Comparison of ENCODE assay signal across 19 cellular contexts in the genomic region with DNA sequence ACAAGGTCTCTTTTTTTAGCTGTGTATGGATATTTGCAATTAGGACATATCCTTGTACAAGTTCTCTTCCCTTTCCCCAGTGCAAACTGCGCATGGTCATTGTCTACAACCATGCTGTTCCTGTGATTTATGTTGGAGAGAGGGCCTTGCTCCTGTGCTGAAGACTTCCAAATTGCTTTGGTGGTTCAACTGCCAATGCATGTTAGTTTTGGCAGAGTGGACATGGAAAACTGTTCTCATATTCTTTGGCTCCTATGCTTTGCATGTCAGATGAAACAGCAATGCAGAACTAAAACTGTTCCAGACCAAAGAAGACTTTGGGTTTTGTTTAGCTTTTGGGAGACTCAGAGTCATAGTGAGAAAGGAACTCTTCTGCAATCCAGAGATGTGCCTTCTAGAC.
"Had no signal": no experiment of that assay in that cellular context is flagged by ENCODE, and none has a peak within 500 bp of the region (broad histone marks: within the 10 kb centered on the region; RNA-seq: fewer than 3 reads in every experiment).

No MANE protein-coding gene starts in this region.

- H3K9me3 ChIP-seq: left ventricle myocardium inferior, lower lobe of right lung, neutrophil, sigmoid colon, stomach, uterus had no signal

- H3K4me3 ChIP-seq: coronary artery, left ventricle myocardium inferior, lower lobe of right lung, sigmoid colon, skin epidermis, stomach, uterus had no signal

- H3K27ac ChIP-seq: foreskin keratinocyte, left ventricle myocardium inferior, lower lobe of right lung, neutrophil, sigmoid colon, skin epidermis, stomach, uterus had no signal

- ATAC-seq: foreskin keratinocyte, lower lobe of right lung had no signal

- H3K27me3 ChIP-seq: foreskin keratinocyte, neutrophil, sigmoid colon, stomach, uterus had no signal

- DNase-seq: effector CD4-positive, alpha-beta T cell; endodermal cell; erythroblast; foreskin keratinocyte; immature natural killer cell; left ventricle myocardium inferior; lower lobe of right lung; naive B cell; posterior cingulate gyrus; sigmoid colon; stimulated activated CD4-positive, alpha-beta T cell treated with anti-CD3 and anti-CD28 coated beads, Interleukin-2, amount 100 ng/mL, for 24 hours; stimulated activated CD4-positive, alpha-beta T cell treated with anti-CD3 and anti-CD28 coated beads, Interleukin-4, amount 100 ng/mL, for 4 hours; stimulated activated naive CD4-positive, alpha-beta T cell; stomach; trophoblast cell; uterus had no signal

- H3K36me3 ChIP-seq: left ventricle myocardium inferior, lower lobe of right lung, neutrophil, sigmoid colon, stomach, uterus had no signal

- H3K4me1 ChIP-seq: lower lobe of right lung, sigmoid colon had no signal
